2 cellular contexts compared by ENCODE assay signal in the genomic region with DNA sequence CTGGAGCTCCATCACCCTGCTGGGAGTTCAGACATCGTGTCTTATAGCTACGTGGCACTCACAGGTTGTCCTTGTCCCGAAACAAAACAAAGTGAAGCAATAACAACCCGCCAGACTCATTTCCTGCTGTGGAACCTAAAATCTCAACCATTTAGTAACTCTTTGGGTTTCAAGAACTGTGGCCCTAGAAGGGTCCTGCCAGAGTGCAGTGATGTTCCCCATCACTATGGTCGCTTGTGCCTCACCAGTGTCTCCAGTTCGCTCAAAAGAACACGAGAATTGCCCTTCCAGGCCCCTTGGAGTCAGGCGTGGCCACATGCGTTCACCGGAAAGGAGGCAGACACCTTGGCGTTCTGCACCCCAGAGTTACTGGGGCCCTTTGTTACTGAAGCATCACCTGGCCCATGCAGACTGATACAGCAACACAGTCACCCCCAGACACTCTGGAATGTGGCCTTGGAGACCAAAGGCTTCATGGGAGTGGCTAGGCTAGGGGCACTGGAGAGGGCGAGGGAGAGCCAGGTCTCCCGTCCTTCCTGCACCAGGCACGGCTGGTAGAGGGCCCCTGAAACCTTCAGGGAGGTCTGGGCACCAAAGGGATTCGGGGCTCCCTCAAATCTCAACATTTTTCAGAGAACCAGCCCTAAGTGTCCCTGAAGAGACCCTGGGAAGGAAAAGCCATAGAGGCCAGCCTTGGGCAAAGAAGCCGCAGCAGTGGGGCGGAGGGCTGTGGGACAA.
TF ChIP-seq lines count a peak whose summit lies in the region.

No MANE protein-coding gene starts in this region.

TF ChIP-seq in K562, 482 proteins besides CTCF, POLR2A, EP300 and RAD21:
- TF ChIP-seq ZNF184 (CRISPR knock-in tag; IDR thresholded peaks at IDR 0.05) (no peak), FOS (IDR thresholded peaks at IDR 0.05; ENCODE audit: extremely low read depth, insufficient read length) (no peak), BACH1 (tag; IDR thresholded peaks at IDR 0.05) (no peak), NCOA2 (IDR thresholded peaks at IDR 0.05; ENCODE audit: partially characterized antibody in 2 of 2) (no peak), TCFL5 (CRISPR knock-in tag; conservative IDR thresholded peaks at IDR 0.05) (no peak), NCOA1 (IDR thresholded peaks at IDR 0.05; ENCODE audit: low read depth) (no peak), ZNF12 (CRISPR knock-in tag; IDR thresholded peaks at IDR 0.05) (peak; percentile 97), RBFOX2 (IDR thresholded peaks at IDR 0.05; ENCODE audit: low read depth, low read length) (no peak), PTRF (tag; IDR thresholded peaks at IDR 0.05) (no peak), CEBPG (CRISPR knock-in tag; IDR thresholded peaks at IDR 0.05) (0 out of 2 replicates have a peak, but pooled peaks have one; percentile 10), CEBPG (tag; conservative IDR thresholded peaks at IDR 0.05 in 1 of 2, IDR thresholded peaks at IDR 0.05 in 1 of 2) (0 out of 4 replicates have a peak, but pooled peaks of 1 of the 2 experiments have one; percentile 39), CEBPB (tag; IDR thresholded peaks at IDR 0.05) (peak; percentile 49; the same call in 1 of the 2 replicates), HMG20B (CRISPR knock-in tag; IDR thresholded peaks at IDR 0.05) (no peak), ZNF586 (CRISPR knock-in tag; conservative IDR thresholded peaks at IDR 0.05) (no peak), SUPT5H (IDR thresholded peaks at IDR 0.05) (no peak)
- TF ChIP-seq, protein P1, sequence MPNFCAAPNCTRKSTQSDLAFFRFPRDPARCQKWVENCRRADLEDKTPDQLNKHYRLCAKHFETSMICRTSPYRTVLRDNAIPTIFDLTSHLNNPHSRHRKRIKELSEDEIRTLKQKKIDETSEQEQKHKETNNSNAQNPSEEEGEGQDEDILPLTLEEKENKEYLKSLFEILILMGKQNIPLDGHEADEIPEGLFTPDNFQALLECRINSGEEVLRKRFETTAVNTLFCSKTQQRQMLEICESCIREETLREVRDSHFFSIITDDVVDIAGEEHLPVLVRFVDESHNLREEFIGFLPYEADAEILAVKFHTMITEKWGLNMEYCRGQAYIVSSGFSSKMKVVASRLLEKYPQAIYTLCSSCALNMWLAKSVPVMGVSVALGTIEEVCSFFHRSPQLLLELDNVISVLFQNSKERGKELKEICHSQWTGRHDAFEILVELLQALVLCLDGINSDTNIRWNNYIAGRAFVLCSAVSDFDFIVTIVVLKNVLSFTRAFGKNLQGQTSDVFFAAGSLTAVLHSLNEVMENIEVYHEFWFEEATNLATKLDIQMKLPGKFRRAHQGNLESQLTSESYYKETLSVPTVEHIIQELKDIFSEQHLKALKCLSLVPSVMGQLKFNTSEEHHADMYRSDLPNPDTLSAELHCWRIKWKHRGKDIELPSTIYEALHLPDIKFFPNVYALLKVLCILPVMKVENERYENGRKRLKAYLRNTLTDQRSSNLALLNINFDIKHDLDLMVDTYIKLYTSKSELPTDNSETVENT (CRISPR knock-in tag; IDR thresholded peaks at IDR 0.05), result no peak
- TF ChIP-seq, protein P2, sequence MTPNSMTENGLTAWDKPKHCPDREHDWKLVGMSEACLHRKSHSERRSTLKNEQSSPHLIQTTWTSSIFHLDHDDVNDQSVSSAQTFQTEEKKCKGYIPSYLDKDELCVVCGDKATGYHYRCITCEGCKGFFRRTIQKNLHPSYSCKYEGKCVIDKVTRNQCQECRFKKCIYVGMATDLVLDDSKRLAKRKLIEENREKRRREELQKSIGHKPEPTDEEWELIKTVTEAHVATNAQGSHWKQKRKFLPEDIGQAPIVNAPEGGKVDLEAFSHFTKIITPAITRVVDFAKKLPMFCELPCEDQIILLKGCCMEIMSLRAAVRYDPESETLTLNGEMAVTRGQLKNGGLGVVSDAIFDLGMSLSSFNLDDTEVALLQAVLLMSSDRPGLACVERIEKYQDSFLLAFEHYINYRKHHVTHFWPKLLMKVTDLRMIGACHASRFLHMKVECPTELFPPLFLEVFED (CRISPR knock-in tag; conservative IDR thresholded peaks at IDR 0.05), result no peak
TF ChIP-seq in K562: peak in this region for 3.

TF ChIP-seq in neural cell, 6 proteins besides CTCF, POLR2A, EP300 and RAD21:
- TF ChIP-seq, protein P3, sequence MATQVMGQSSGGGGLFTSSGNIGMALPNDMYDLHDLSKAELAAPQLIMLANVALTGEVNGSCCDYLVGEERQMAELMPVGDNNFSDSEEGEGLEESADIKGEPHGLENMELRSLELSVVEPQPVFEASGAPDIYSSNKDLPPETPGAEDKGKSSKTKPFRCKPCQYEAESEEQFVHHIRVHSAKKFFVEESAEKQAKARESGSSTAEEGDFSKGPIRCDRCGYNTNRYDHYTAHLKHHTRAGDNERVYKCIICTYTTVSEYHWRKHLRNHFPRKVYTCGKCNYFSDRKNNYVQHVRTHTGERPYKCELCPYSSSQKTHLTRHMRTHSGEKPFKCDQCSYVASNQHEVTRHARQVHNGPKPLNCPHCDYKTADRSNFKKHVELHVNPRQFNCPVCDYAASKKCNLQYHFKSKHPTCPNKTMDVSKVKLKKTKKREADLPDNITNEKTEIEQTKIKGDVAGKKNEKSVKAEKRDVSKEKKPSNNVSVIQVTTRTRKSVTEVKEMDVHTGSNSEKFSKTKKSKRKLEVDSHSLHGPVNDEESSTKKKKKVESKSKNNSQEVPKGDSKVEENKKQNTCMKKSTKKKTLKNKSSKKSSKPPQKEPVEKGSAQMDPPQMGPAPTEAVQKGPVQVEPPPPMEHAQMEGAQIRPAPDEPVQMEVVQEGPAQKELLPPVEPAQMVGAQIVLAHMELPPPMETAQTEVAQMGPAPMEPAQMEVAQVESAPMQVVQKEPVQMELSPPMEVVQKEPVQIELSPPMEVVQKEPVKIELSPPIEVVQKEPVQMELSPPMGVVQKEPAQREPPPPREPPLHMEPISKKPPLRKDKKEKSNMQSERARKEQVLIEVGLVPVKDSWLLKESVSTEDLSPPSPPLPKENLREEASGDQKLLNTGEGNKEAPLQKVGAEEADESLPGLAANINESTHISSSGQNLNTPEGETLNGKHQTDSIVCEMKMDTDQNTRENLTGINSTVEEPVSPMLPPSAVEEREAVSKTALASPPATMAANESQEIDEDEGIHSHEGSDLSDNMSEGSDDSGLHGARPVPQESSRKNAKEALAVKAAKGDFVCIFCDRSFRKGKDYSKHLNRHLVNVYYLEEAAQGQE (IDR thresholded peaks at IDR 0.05; ENCODE audit: borderline replicate concordance), result no peak
- TF ChIP-seq MXI1 (conservative IDR thresholded peaks at IDR 0.05; ENCODE audit: poor library complexity, severe bottlenecking), result no peak
- no peak for TF ChIP-seq TAF1 (IDR thresholded peaks at IDR 0.05; ENCODE audit: low read depth)
- TF ChIP-seq POLR2AphosphoS5 (IDR thresholded peaks at IDR 0.05), result no peak
- TF ChIP-seq SMC3 (conservative IDR thresholded peaks at IDR 0.05; ENCODE audit: poor library complexity), result no peak
- TF ChIP-seq EZH2 (IDR thresholded peaks at IDR 0.05; ENCODE audit: borderline replicate concordance, insufficient read depth, low read length, poor library complexity, severe bottlenecking), result no peak
TF ChIP-seq in neural cell: peak in this region for 0.
